In the genomic region with DNA sequence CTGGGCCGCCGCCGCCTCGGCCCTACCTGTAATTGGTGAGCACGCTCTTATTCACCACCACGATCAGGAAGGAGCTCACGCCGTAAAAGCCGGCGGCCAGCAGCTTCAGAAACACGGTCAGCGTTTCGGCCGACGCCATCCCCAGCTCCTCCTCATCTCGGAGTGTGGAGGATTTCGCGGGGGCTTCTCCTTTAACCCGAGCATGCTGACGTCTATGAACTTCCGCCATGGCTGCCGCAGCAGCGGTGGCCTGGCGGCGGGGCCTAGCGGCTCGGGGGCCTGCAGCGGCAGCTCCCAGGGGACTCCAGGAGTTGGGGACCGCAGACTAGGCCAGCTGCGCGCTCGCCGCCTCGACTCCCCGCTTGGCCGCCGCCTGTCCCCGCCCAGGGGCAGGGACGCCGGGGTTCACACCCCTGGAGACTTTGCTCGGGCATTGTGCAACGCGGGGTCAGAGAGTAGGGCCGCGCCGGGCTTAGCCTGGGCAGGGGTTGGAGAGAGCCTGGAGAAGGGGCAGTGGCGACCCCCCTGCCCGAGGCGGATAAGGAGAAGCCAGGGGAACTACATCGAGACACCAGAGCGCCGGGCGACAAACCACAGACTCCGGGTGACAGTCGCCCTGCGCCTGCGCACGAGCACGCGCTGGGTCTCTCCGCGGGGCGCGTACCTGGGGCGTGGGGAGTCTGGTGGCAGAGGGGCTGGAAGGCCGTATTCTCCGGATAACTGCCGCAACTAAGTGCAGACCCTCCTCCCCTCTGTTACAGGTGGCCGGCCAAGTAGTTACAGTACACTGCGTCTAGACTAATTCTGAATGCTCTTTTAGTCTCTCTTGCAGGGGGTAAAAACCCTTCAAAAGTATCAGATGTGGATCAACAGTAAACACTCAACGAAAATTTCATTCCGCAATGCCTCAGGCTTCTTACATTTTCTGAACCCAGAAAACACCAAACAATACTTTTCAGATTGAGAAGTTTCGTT, we compare ENCODE assay signal across 8 cellular contexts. TPM values are rescaled to one million over a fixed set of nuclear protein-coding genes. Genes with fewer than 3 reads are reported as not detected.
A peak's percentile ranks its signal among the peaks of the same experiment; 100 is the strongest.
DNase-seq lines count a peak whose midpoint lies in the region; ATAC-seq and TF ChIP-seq lines count a peak whose summit lies in the region.

A gene (minus strand): TSS at position 364 of the 975 bp plus-strand sequence. CDS start 135 bp downstream, at position 229.

- DNase-seq in DMS114 treated with DMSO at 0.1 percent for 48 hours (lab: John Stamatoyannopoulos, UW; ENCODE audit: unreplicated experiment), result peak; percentile 31
- DNase-seq in OCI-M2 (lab: John Stamatoyannopoulos, UW; ENCODE audit: unreplicated experiment), result peak; percentile 21
- DNase-seq in activated T-cell treated with anti-CD3 and anti-CD28 coated beads for 48 hours (ENCODE audit: low read depth), result peak; percentile 78
- DNase-seq in erythroblast (lab: John Stamatoyannopoulos, UW), result peak; percentile 81 to 84
- peak; percentile 64 to 69 for DNase-seq in stimulated activated CD8-positive, alpha-beta memory T cell treated with anti-CD3 and anti-CD28 coated beads, Interleukin-7, amount 100 ng/mL, for 4 hours (ENCODE audit: low read depth in 2 of 2)

- peaks cover 30% of the 10 kb centered on the region for H3K4me1 ChIP-seq in HUES64 (ENCODE audit: insufficient read depth, low read length)
- peaks cover 22% of the 10 kb centered on the region for H3K4me1 ChIP-seq in muscle layer of colon (ENCODE audit: insufficient read depth, low read length)

- peaks cover 12% of the 10 kb centered on the region; the same call in 1 of the 2 replicates for H3K27me3 ChIP-seq in HUES64 (ENCODE audit: insufficient read depth, low read length)
- H3K27me3 ChIP-seq in muscle layer of colon (ENCODE audit: control insufficient read depth in 1 of 2, insufficient read depth in 2 of 2, low read length in 2 of 2), result no peaks in the 10 kb centered on the region

- H3K36me3 ChIP-seq in HUES64 (ENCODE audit: insufficient read depth, low read length), result peaks cover 13% of the 10 kb centered on the region
- H3K36me3 ChIP-seq in muscle layer of colon (ENCODE audit: insufficient read depth, low read length), result peaks cover 5% of the 10 kb centered on the region

- ATAC-seq in GM21515 (IDR thresholded peaks at IDR 0.05; ENCODE audit: unreplicated experiment), result peak; percentile 81

- WGBS in HUES64, result 2% methylated on average over 73 of the region's 73 CpGs

- H3K27ac ChIP-seq in HUES64 (ENCODE audit: low read depth, low read length) (peak within 1 kb of the TSS; percentile 90), muscle layer of colon (ENCODE audit: low read depth, low read length) (peak within 1 kb of the TSS; percentile 93)

- H3K4me3 ChIP-seq in HUES64 (ENCODE audit: low read length), result peak within 1 kb of the TSS; percentile 94
- peak within 1 kb of the TSS; percentile 60 to 93 for H3K4me3 ChIP-seq in muscle layer of colon (ENCODE audit: low read depth in 1 of 2, low read length in 2 of 2)

- H3K9ac ChIP-seq in HUES64 (ENCODE audit: low read depth, low read length) (peak within 1 kb of the TSS; percentile 84), muscle layer of colon (ENCODE audit: low read length) (peak within 1 kb of the TSS; percentile 74)

- H3K9me3 ChIP-seq in HUES64 (ENCODE audit: insufficient read depth, low read depth, low read length), result no peaks in the 10 kb centered on the region
- H3K9me3 ChIP-seq in muscle layer of colon (ENCODE audit: low read length), result no peaks in the 10 kb centered on the region

- peak; percentile 69 for TF ChIP-seq POLR2A in erythroblast (IDR thresholded peaks at IDR 0.05; ENCODE audit: low read length)

RNA-seq across cellular contexts. Expression of the gene that starts here (rescaled TPM):
- polyA plus RNA-seq in HUES64 (2013, experiment 1 of 2), result 2.6 TPM
- 2.7 TPM for polyA plus RNA-seq in HUES64 (2013, experiment 2 of 2)

Comparison
In these comparisons a context has a peak if more than half of its experiments do, and no peak if none do; other contexts are left out.
1. Peak in every context shown above with its lines: DNase-seq, ATAC-seq, H3K4me3 ChIP-seq and H3K27ac ChIP-seq.
2. DNase-seq: peak in every context shown above with its lines; median percentile 82 in erythroblast; 78 in activated T-cell treated with anti-CD3 and anti-CD28 coated beads for 48 hours; 66 in stimulated activated CD8-positive, alpha-beta memory T cell treated with anti-CD3 and anti-CD28 coated beads, Interleukin-7, amount 100 ng/mL, for 4 hours; 31 in DMS114 treated with DMSO at 0.1 percent for 48 hours; 21 in OCI-M2.